Comparison of ENCODE assay signal across 10 cellular contexts in genomic region chr3:37863949-37864822, GRCh38.
DNase-seq lines count a peak whose midpoint lies in the region; ATAC-seq and TF ChIP-seq lines count a peak whose summit lies in the region.
"Had no signal": no experiment of that assay in that cellular context is flagged by ENCODE, and none has a peak within 500 bp of the region (broad histone marks: within the 10 kb centered on the region; RNA-seq: fewer than 3 reads in every experiment).

No MANE protein-coding gene starts in this region.

- CTCF ChIA-PET in HEK293T (lab: Yijun Ruan, JAX) = no interaction called here

- no peak for ATAC-seq in RWPE2 (ENCODE audit: low read depth)
- ATAC-seq: stimulated activated naive B cell treated with anti-CD40 and anti-IgM and Interleukin-4, amounts not matched to agents 10 μg/mL and 1 μg/mL and 100 μg/mL, for 72 hours had no signal

- 0 out of 2 replicates have a peak, but pooled peaks cover 4% of the 10 kb centered on the region for H3K36me3 ChIP-seq in RWPE2 (ENCODE audit: low read depth)
- no peaks in the 10 kb centered on the region for H3K36me3 ChIP-seq in subcutaneous abdominal adipose tissue (ENCODE audit: control insufficient read depth in 5 of 5, insufficient read depth in 5 of 5, low read length in 5 of 5)

- no peak for TF ChIP-seq CTCF in HFF-Myc (IDR thresholded peaks at IDR 0.05; ENCODE audit: low read depth, low read length, missing control alignments)
- TF ChIP-seq CTCF in RWPE2 (IDR thresholded peaks at IDR 0.05; ENCODE audit: poor library complexity, severe bottlenecking) = no peak

- H3K4me1 ChIP-seq in RWPE2 (ENCODE audit: insufficient read depth, poor library complexity, severe bottlenecking) (peaks cover 22% of the 10 kb centered on the region), subcutaneous abdominal adipose tissue (ENCODE audit: control insufficient read depth in 5 of 5, insufficient read depth in 5 of 5, low read length in 5 of 5) (peaks cover 4 to 35% (median 34%) of the 10 kb centered on the region in 5 donors)

- H3K27ac ChIP-seq in RWPE2 (ENCODE audit: poor library complexity, severe bottlenecking) (peak overlapping the region; percentile 79), subcutaneous abdominal adipose tissue (ENCODE audit: low read depth, low read length) (peak overlapping the region; percentile 38)
- H3K27ac ChIP-seq: HL-60 had no signal

- H3K4me3 ChIP-seq in HFF-Myc (replicated peaks; ENCODE audit: low read depth, low read length) = peak overlapping the region; percentile 53; the same call in 1 of the 2 replicates
- H3K4me3 ChIP-seq in RWPE2 (ENCODE audit: severe bottlenecking) = no peak overlapping the region
- no peak overlapping the region for H3K4me3 ChIP-seq in subcutaneous abdominal adipose tissue (ENCODE audit: low read depth in 1 of 5, low read length in 5 of 5)

- H3K9ac ChIP-seq in subcutaneous abdominal adipose tissue (ENCODE audit: low read length in 5 of 5) = no peak overlapping the region

- H3K9me3 ChIP-seq in RWPE2 (ENCODE audit: severe bottlenecking) (no peaks in the 10 kb centered on the region), subcutaneous abdominal adipose tissue (ENCODE audit: control insufficient read depth in 5 of 5, low read length in 5 of 5) (no peaks in the 10 kb centered on the region)

- H3K27me3 ChIP-seq in RWPE2 (ENCODE audit: insufficient read depth, poor library complexity, severe bottlenecking) (no peaks in the 10 kb centered on the region), subcutaneous abdominal adipose tissue (ENCODE audit: control insufficient read depth in 5 of 5, insufficient read depth in 4 of 5, low read length in 5 of 5) (no peaks in the 10 kb centered on the region)

- POLR2A ChIA-PET in HEK293T (lab: Yijun Ruan, JAX) = no interaction called here

- no peak for DNase-seq in HFF-Myc (ENCODE audit: extremely low read depth, low read depth)
- no peak for DNase-seq in RWPE2 (ENCODE audit: low spot score)
- DNase-seq in kidney tubule cell (ENCODE audit: low spot score) = peak; percentile 31
- no peak for DNase-seq in activated T-cell treated with anti-CD3 and anti-CD28 coated beads, Interleukin-2, amount 50 U/mL, for 1 hour
- no peak for DNase-seq in GOT3 (lab: John Stamatoyannopoulos, UW)
- no peak for DNase-seq in HEK293T (ENCODE audit: extremely low spot score)
- DNase-seq in stimulated activated naive CD4-positive, alpha-beta T cell (lab: John Stamatoyannopoulos, UW) = no peak
- DNase-seq: stimulated activated naive B cell treated with anti-CD40 and anti-IgM and Interleukin-4, amounts not matched to agents 10 μg/mL and 1 μg/mL and 100 μg/mL, for 72 hours had no signal

TF ChIP-seq in HEK293T, 16 proteins besides CTCF, POLR2A, EP300 and RAD21:
- no peak for TF ChIP-seq SP1 (IDR thresholded peaks at IDR 0.05)
- TF ChIP-seq FOXM1 (IDR thresholded peaks at IDR 0.05; ENCODE audit: borderline replicate concordance) = no peak
- TF ChIP-seq TARDBP (IDR thresholded peaks at IDR 0.05) = no peak
- no peak for TF ChIP-seq FOXK2 (IDR thresholded peaks at IDR 0.05)
- TF ChIP-seq ARNT (IDR thresholded peaks at IDR 0.05) = no peak
- TF ChIP-seq FOXA1 (IDR thresholded peaks at IDR 0.05) = no peak
- no peak for TF ChIP-seq L3MBTL2 (conservative IDR thresholded peaks at IDR 0.05)
- no peak for TF ChIP-seq NFRKB (IDR thresholded peaks at IDR 0.05)
- no peak for TF ChIP-seq HDGF (IDR thresholded peaks at IDR 0.05; ENCODE audit: borderline replicate concordance)
- TF ChIP-seq ZNF384 (IDR thresholded peaks at IDR 0.05) = no peak
- TF ChIP-seq SUZ12 (IDR thresholded peaks at IDR 0.05) = no peak
- no peak for TF ChIP-seq CTBP1 (IDR thresholded peaks at IDR 0.05; ENCODE audit: borderline replicate concordance)
- no peak for TF ChIP-seq BHLHE40 (IDR thresholded peaks at IDR 0.05; ENCODE audit: borderline replicate concordance)
- TF ChIP-seq PKNOX1 (IDR thresholded peaks at IDR 0.05) = no peak
